ENCODE assay signal across 11 cellular contexts in genomic region chr14:71372411-71372838, GRCh38. TPM values are rescaled to one million over a fixed set of nuclear protein-coding genes. Genes with fewer than 3 reads are reported as not detected.
DNase-seq lines count a peak whose midpoint lies in the region; ATAC-seq, FAIRE-seq and TF ChIP-seq lines count a peak whose summit lies in the region.
"Had no signal": no experiment of that assay in that cellular context is flagged by ENCODE, and none has a peak within 500 bp of the region (broad histone marks: within the 10 kb centered on the region; RNA-seq: fewer than 3 reads in every experiment).

No MANE protein-coding gene starts in this region.

- POLR2A ChIA-PET in PC-9 (lab: Charles Lee; ENCODE audit: unreplicated experiment), result no interaction called here

- H3K4me3 ChIP-seq in PC-9, result peak overlapping the region; percentile 18; the same call in 1 of the 2 replicates
- peak overlapping the region; percentile 25 for H3K4me3 ChIP-seq in epithelial cell of esophagus (ENCODE audit: low read length)
- H3K4me3 ChIP-seq in sigmoid colon, result no peak overlapping the region
- no peak overlapping the region for H3K4me3 ChIP-seq in neuronal stem cell (ENCODE audit: low read length in 2 of 2)

- CTCF ChIA-PET in PC-9 (lab: Charles Lee), result no interaction called here

- peaks cover 4% of the 10 kb centered on the region; the same call in 1 of the 2 replicates for H3K9me3 ChIP-seq in PC-9 (ENCODE audit: insufficient read depth, low read depth)
- no peaks in the 10 kb centered on the region for H3K9me3 ChIP-seq in sigmoid colon
- H3K9me3 ChIP-seq in neuronal stem cell (replicated peaks in 1 of 2; ENCODE audit: control insufficient read depth in 2 of 2, insufficient read depth in 1 of 2, low read depth in 1 of 2, low read length in 2 of 2), result peaks cover 0 to 5% of the 10 kb centered on the region in 2 donors

- H3K14ac ChIP-seq in neuronal stem cell (ENCODE audit: low read length), result no peak overlapping the region

- 32 to 54% methylated on average over 4 of the region's 4 CpGs for WGBS in sigmoid colon, 2 donors
- WGBS in neuronal stem cell (ENCODE audit: extremely low coverage in 2 of 2, insufficient read length in 2 of 2, insufficient replicate concordance in 1 of 2), 2 donors, result no CpG with 5 or more reads among the region's 4 CpGs

- no peak overlapping the region for H4K8ac ChIP-seq in neuronal stem cell (ENCODE audit: low read depth, low read length)

- H4K20me1 ChIP-seq in PC-9 (ENCODE audit: insufficient read depth), result peaks cover 3% of the 10 kb centered on the region; the same call in 1 of the 2 replicates

- TF ChIP-seq CTCF in PC-9 (conservative IDR thresholded peaks at IDR 0.05) (no peak), epithelial cell of esophagus (IDR thresholded peaks at IDR 0.05; ENCODE audit: insufficient read depth, low read depth, low read length, missing control alignments) (no peak), sigmoid colon (IDR thresholded peaks at IDR 0.05) (no peak)

- H2BK12ac ChIP-seq in neuronal stem cell (ENCODE audit: low read length), result no peak overlapping the region

- no peak overlapping the region for H2BK15ac ChIP-seq in neuronal stem cell (ENCODE audit: low read length)

- ATAC-seq in HG02763 (IDR thresholded peaks at IDR 0.05; ENCODE audit: unreplicated experiment), result no peak

- peak; percentile 50 for FAIRE-seq in GM12891 (lab: Jason Lieb, UNC)

- TF ChIP-seq POLR2A in GM12891 (IDR thresholded peaks at IDR 0.05; ENCODE audit: low read depth, low read length) (no peak), sigmoid colon (IDR thresholded peaks at IDR 0.05) (no peak)

- peaks cover 50% of the 10 kb centered on the region for H3F3A ChIP-seq in PC-9 (ENCODE audit: insufficient read depth, low read depth)

- H2BK5ac ChIP-seq in neuronal stem cell (ENCODE audit: low read length), result no peak overlapping the region

- H2AFZ ChIP-seq in PC-9 (no peak overlapping the region), neuronal stem cell (ENCODE audit: low read length) (no peak overlapping the region)

- peak overlapping the region; percentile 63 for H3K4me2 ChIP-seq in PC-9
- H3K4me2 ChIP-seq in neuronal stem cell (ENCODE audit: insufficient read depth, low read length, poor library complexity, severe bottlenecking), result no peak overlapping the region

- peaks cover 3% of the 10 kb centered on the region for H3K79me1 ChIP-seq in neuronal stem cell (ENCODE audit: low read depth, low read length)

- intact Hi-C loops in PC-9 (cut with micrococcal nuclease; ENCODE audit: unreplicated experiment), result loop anchor here (2.0 kb wide), 1 partner anchor 50 kb away; no protein-coding TSS in a partner anchor
- intact Hi-C loops in sigmoid colon (cut with DNase I), result no loop called here

- H3K9ac ChIP-seq in neuronal stem cell (ENCODE audit: low read depth, low read length, poor library complexity), result no peak overlapping the region

- H3K23ac ChIP-seq in neuronal stem cell (ENCODE audit: low read depth, low read length, poor library complexity), result no peak overlapping the region

- peak overlapping the region; percentile 87 for H3K27ac ChIP-seq in PC-9
- H3K27ac ChIP-seq in sigmoid colon, result peak overlapping the region; percentile 24 to 61 (median 42)
- no peak overlapping the region for H3K27ac ChIP-seq in substantia nigra (ENCODE audit: low read depth, low read length, poor library complexity, severe bottlenecking)
- no peak overlapping the region for H3K27ac ChIP-seq in neuronal stem cell (replicated peaks; ENCODE audit: low read length)

- H2BK120ac ChIP-seq in neuronal stem cell (ENCODE audit: low read depth, low read length), result no peak overlapping the region

- no peaks in the 10 kb centered on the region for H3K27me3 ChIP-seq in PC-9 (ENCODE audit: insufficient read depth, low read depth)
- no peaks in the 10 kb centered on the region for H3K27me3 ChIP-seq in sigmoid colon
- no peaks in the 10 kb centered on the region for H3K27me3 ChIP-seq in neuronal stem cell (ENCODE audit: control insufficient read depth in 3 of 3, insufficient read depth in 3 of 3, low read depth in 1 of 3, low read length in 3 of 3)

- peak in 3 of 4 donors; percentile 36 to 88 (median 78) for TF ChIP-seq EP300 in sigmoid colon (IDR thresholded peaks at IDR 0.05)

- H3K9me2 ChIP-seq in PC-9 (ENCODE audit: insufficient read depth), result no peaks in the 10 kb centered on the region

- DNase-seq in GM12891 (ENCODE audit: insufficient read length, low spot score) (no peak), PC-9 (peak in 1 of 2 experiments; percentile 98), epithelial cell of esophagus (ENCODE audit: low read depth) (peak; percentile 97), sigmoid colon (no peak), putamen (ENCODE audit: low spot score) (no peak), substantia nigra (lab: John Stamatoyannopoulos, UW) (no peak), neuronal stem cell (ENCODE audit: low spot score) (no peak)
- DNase-seq: activated T-cell treated with anti-CD3 and anti-CD28 coated beads, Interleukin-2, amount 50 U/mL, for 4 hours; NCI-H1105; stimulated activated naive CD4-positive, alpha-beta T cell had no signal

- no peak overlapping the region for H2AK5ac ChIP-seq in neuronal stem cell (ENCODE audit: low read depth, low read length)

- H4K91ac ChIP-seq in neuronal stem cell (ENCODE audit: low read depth, low read length, poor library complexity), result no peak overlapping the region

- H3K36me3 ChIP-seq in PC-9 (ENCODE audit: low read depth), result peaks cover 10% of the 10 kb centered on the region
- no peaks in the 10 kb centered on the region for H3K36me3 ChIP-seq in sigmoid colon
- no peaks in the 10 kb centered on the region for H3K36me3 ChIP-seq in neuronal stem cell (replicated peaks in 1 of 2; ENCODE audit: control insufficient read depth in 2 of 2, insufficient read depth in 2 of 2, low read length in 2 of 2)

- no peak overlapping the region for H3K4ac ChIP-seq in neuronal stem cell (ENCODE audit: low read length)

- peaks cover 72% of the 10 kb centered on the region for H3K79me2 ChIP-seq in PC-9 (ENCODE audit: low read depth)

- no TSS peak for BruUV-seq in PC-9 (replicated peaks; lab: Mats Ljungman, UMichigan)

- H3K4me1 ChIP-seq in PC-9 (replicated peaks; ENCODE audit: insufficient read depth) (peaks cover 33% of the 10 kb centered on the region), sigmoid colon (peaks cover 0 to 20% (median 18%) of the 10 kb centered on the region in 4 donors), neuronal stem cell (ENCODE audit: control insufficient read depth in 2 of 2, insufficient read depth in 1 of 2, low read depth in 1 of 2, low read length in 2 of 2) (no peaks in the 10 kb centered on the region)

- no peak overlapping the region for H3K18ac ChIP-seq in neuronal stem cell (ENCODE audit: low read length)

TF ChIP-seq in GM12891, 5 proteins besides CTCF, POLR2A, EP300 and RAD21:
- TF ChIP-seq TAF1 (IDR thresholded peaks at IDR 0.05; ENCODE audit: low read depth, low read length) (no peak), POU2F2 (IDR thresholded peaks at IDR 0.05; ENCODE audit: low read depth, low read length) (no peak), PAX5 (IDR thresholded peaks at IDR 0.05; ENCODE audit: insufficient read depth, low read length, severe bottlenecking) (no peak), SPI1 (IDR thresholded peaks at IDR 0.05; ENCODE audit: low read depth, low read length) (no peak), POLR2AphosphoS5 (IDR thresholded peaks at IDR 0.05; ENCODE audit: low read depth, low read length) (no peak)
TF ChIP-seq in GM12891: peak in this region for 0.

RNA-seq across cellular contexts. Expression of gene SIPA1L1, which starts 52.1 kb away (rescaled TPM):
- 39.8 TPM for polyA plus RNA-seq in GM12891 (2012; ENCODE audit: low read depth, missing spikeins)
- total RNA-seq in PC-9 (2021) (61.6 and 79.8 TPM in 2 replicates), sigmoid colon (10 to 100 TPM; 27.1 to 50.1 (median 29.4) TPM)
- polyA plus RNA-seq in sigmoid colon, result 10 to 100 TPM; 13.2 to 32.9 (median 15.5) TPM
- polyA plus RNA-seq in neuronal stem cell (2013, experiment 1 of 2), result 27.7 TPM
- polyA plus RNA-seq in neuronal stem cell (2013, experiment 2 of 2), result 27.2 TPM

Comparison
In these comparisons a context has a peak if more than half of its experiments do, and no peak if none do; other contexts are left out.
1. H3K27ac ChIP-seq: peak in PC-9 (single experiment) and sigmoid colon (4 of 4); none in substantia nigra (single experiment) and neuronal stem cell (single experiment).
2. H3K4me3 ChIP-seq: peak in PC-9 (single experiment) and epithelial cell of esophagus (single experiment); none in sigmoid colon (0 of 4) and neuronal stem cell (0 of 2).